ENCODE assay signal across 10 cellular contexts in genomic region chr22:38513063-38513462, GRCh38.
DNase-seq lines count a peak whose midpoint lies in the region; TF ChIP-seq lines count a peak whose summit lies in the region.
"Had no signal": no experiment of that assay in that cellular context is flagged by ENCODE, and none has a peak within 500 bp of the region (broad histone marks: within the 10 kb centered on the region; RNA-seq: fewer than 3 reads in every experiment).

No MANE protein-coding gene starts in this region.

- no peaks in the 10 kb centered on the region for H3K9me3 ChIP-seq in BLaER1 treated with 17β-estradiol and CSF1 and Interleukin-3, amounts not matched to agents 10 nM and 100 nM (replicated peaks in 1 of 11)
- H3K9me3 ChIP-seq: thoracic aorta had no signal

- H3K9ac ChIP-seq in BLaER1 treated with 17β-estradiol and CSF1 and Interleukin-3, amounts not matched to agents 10 nM and 100 nM, result peak overlapping the region in 1 of 11 experiments; percentile 23; a peak in 1 of 22 replicates

- no peak overlapping the region for H3K27ac ChIP-seq in BLaER1 treated with 17β-estradiol and CSF1 and Interleukin-3, amounts not matched to agents 10 nM and 100 nM
- H3K27ac ChIP-seq: cardiac muscle cell, thoracic aorta had no signal

- peak; percentile 32 for DNase-seq in GM13977 (ENCODE audit: low spot score)
- peak; percentile 22 for DNase-seq in activated CD4-positive, alpha-beta T cell treated with anti-CD3 and anti-CD28 coated beads for 1 hour
- peak; percentile 71 for DNase-seq in iPS-NIHi7 (ENCODE audit: extremely low spot score)
- no peak for DNase-seq in LoVo (ENCODE audit: low spot score)
- no peak for DNase-seq in NCI-H187 treated with DMSO at 0.1 percent for 48 hours (lab: John Stamatoyannopoulos, UW)
- DNase-seq in globus pallidus (ENCODE audit: low spot score), result no peak
- DNase-seq in hepatic stellate cell (ENCODE audit: low spot score), result no peak

- H3K4me3 ChIP-seq in BLaER1 treated with 17β-estradiol and CSF1 and Interleukin-3, amounts not matched to agents 10 nM and 100 nM, result no peak overlapping the region
- H3K4me3 ChIP-seq: cardiac muscle cell, thoracic aorta had no signal

- H3K4me2 ChIP-seq in BLaER1 treated with 17β-estradiol and CSF1 and Interleukin-3, amounts not matched to agents 10 nM and 100 nM, result peak overlapping the region in 8 of 11 experiments; percentile 0 to 25 (median 16); a peak in 7 of 22 replicates

- in situ Hi-C loops in GM13977 (cut with MboI; ENCODE audit: low pct_unique_long_range_greater_than_20kb, low sequenced_read_pairs, unreplicated experiment), result no loop called here

- no peaks in the 10 kb centered on the region for H3K36me3 ChIP-seq in BLaER1 treated with 17β-estradiol and CSF1 and Interleukin-3, amounts not matched to agents 10 nM and 100 nM
- H3K36me3 ChIP-seq: cardiac muscle cell, thoracic aorta had no signal

- H3K4me1 ChIP-seq in BLaER1 treated with 17β-estradiol and CSF1 and Interleukin-3, amounts not matched to agents 10 nM and 100 nM, result peaks cover 8 to 36% (median 27%) of the 10 kb centered on the region in 10 experiments

- TF ChIP-seq CTCF in GM13977 (IDR thresholded peaks at IDR 0.05; ENCODE audit: extremely low read depth, insufficient read depth, missing control alignments), result peak; percentile 63

- peaks cover 0 to 6% (median 0%) of the 10 kb centered on the region in 11 experiments; a peak in 1 of 22 replicates for H3K27me3 ChIP-seq in BLaER1 treated with 17β-estradiol and CSF1 and Interleukin-3, amounts not matched to agents 10 nM and 100 nM
- H3K27me3 ChIP-seq: cardiac muscle cell had no signal

- no peaks in the 10 kb centered on the region for H4K20me1 ChIP-seq in BLaER1 treated with 17β-estradiol and CSF1 and Interleukin-3, amounts not matched to agents 10 nM and 100 nM

Comparison
In these comparisons a context has a peak if more than half of its experiments do, and no peak if none do; other contexts are left out.
1. DNase-seq: peak in GM13977 (single experiment), activated CD4-positive, alpha-beta T cell treated with anti-CD3 and anti-CD28 coated beads for 1 hour (single experiment) and iPS-NIHi7 (single experiment); none in LoVo (single experiment), NCI-H187 treated with DMSO at 0.1 percent for 48 hours (single experiment), globus pallidus (single experiment) and hepatic stellate cell (single experiment).